ENCODE assay signal across 22 cellular contexts in the genomic region with DNA sequence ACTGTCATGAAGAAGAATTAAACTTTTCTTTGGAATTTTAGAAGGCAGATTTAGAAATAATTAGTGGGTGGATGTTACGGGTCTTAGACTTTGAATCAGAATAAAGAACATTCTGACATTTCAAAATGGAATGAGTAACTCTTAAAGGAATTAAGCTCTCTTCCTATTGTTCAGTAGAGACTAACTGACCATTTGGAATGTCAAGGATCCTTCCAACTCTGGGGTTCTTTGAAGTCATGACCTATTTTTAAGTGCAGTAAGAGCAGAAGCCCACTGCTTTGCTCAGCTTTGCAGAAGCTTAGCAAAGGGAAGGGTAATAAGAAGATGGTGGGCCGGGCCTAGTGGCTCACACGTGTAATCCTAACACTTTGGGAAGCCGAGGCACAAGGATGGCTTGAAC. TPM values are rescaled to one million over a fixed set of nuclear protein-coding genes. Genes with fewer than 3 reads are reported as not detected.
DNase-seq lines count a peak whose midpoint lies in the region; ATAC-seq, FAIRE-seq and TF ChIP-seq lines count a peak whose summit lies in the region.
"Had no signal": no experiment of that assay in that cellular context is flagged by ENCODE, and none has a peak within 500 bp of the region (broad histone marks: within the 10 kb centered on the region; RNA-seq: fewer than 3 reads in every experiment).

No MANE protein-coding gene starts in this region.

- ATAC-seq in A549 (no peak), HG02938 (IDR thresholded peaks at IDR 0.05; ENCODE audit: unreplicated experiment) (no peak)
- ATAC-seq: heart left ventricle, sciatic nerve had no signal

- peak overlapping the region; percentile 25; the same call in 2 of the 3 replicates for H3K4me2 ChIP-seq in A549
- H3K4me2 ChIP-seq: BLaER1, neural progenitor cell had no signal

- POLR2A ChIA-PET in A549 (lab: Yijun Ruan, JAX): interaction anchor here (0.6 kb wide), 1 partner anchor 65 kb away, joined by 7 read pairs; no protein-coding TSS in a partner anchor

- DNase-seq in A549 (ENCODE audit: low read depth in 1 of 2, low spot score in 1 of 2) (no peak), AG20443 (ENCODE audit: low spot score) (peak; percentile 29), amniotic epithelial cell (ENCODE audit: low read depth) (peak; percentile 47), mesothelial cell of epicardium (ENCODE audit: low spot score in 2 of 2, unreplicated experiment in 2 of 2) (no peak), epidermal melanocyte (ENCODE audit: insufficient read length, low spot score) (no peak), germinal center (ENCODE audit: low spot score) (no peak)
- DNase-seq: activated CD4-positive, alpha-beta T cell treated with anti-CD3 and anti-CD28 coated beads for 48 hours; aorta; DMS153; heart left ventricle; IMR-90; mammary epithelial cell; NCI-H2029; T1000; testis had no signal

- H3K27me3 Mint-ChIP-seq in mesothelial cell of epicardium (ENCODE audit: low read depth): no peaks in the 10 kb centered on the region

- H3K4me1 ChIP-seq in A549: peaks cover 35% of the 10 kb centered on the region

- WGBS in A549 (ENCODE audit: missing lambda C conversion rate): 94% methylated on average over 4 of the region's 4 CpGs

- peaks cover 5% of the 10 kb centered on the region for H3K9me3 Mint-ChIP-seq in mesothelial cell of epicardium
- H3K9me3 Mint-ChIP-seq: neural progenitor cell had no signal

- no peaks in the 10 kb centered on the region for H3K9me3 ChIP-seq in A549
- H3K9me3 ChIP-seq: BLaER1, heart left ventricle, testis had no signal

- no peak for TF ChIP-seq RAD21 in A549 (conservative IDR thresholded peaks at IDR 0.05 in 1 of 2, IDR thresholded peaks at IDR 0.05 in 1 of 2)

- peak overlapping the region; percentile 4 for H3K27ac Mint-ChIP-seq in mesothelial cell of epicardium
- H3K27ac Mint-ChIP-seq: neural progenitor cell had no signal

- H3K4me3 Mint-ChIP-seq in mesothelial cell of epicardium: no peak overlapping the region
- H3K4me3 Mint-ChIP-seq: neural progenitor cell had no signal

- CTCF ChIA-PET in A549 (lab: Yijun Ruan, JAX): interaction anchor here (0.9 to 1.5 kb wide), 3 partner anchors 9 to 118 kb away, joined by 3 to 4 read pairs (median 3); no protein-coding TSS in a partner anchor

- peaks cover 19% of the 10 kb centered on the region for H3K4me1 Mint-ChIP-seq in mesothelial cell of epicardium

- peaks cover 5% of the 10 kb centered on the region for H3K36me3 Mint-ChIP-seq in mesothelial cell of epicardium

- H3K4me3 ChIP-seq in A549: no peak overlapping the region
- H3K4me3 ChIP-seq: BLaER1, heart left ventricle, neural progenitor cell, testis had no signal

- no peak for TF ChIP-seq POLR2A in A549 (IDR thresholded peaks at IDR 0.05; ENCODE audit: low read length)

- TF ChIP-seq CTCF in A549 (IDR thresholded peaks at IDR 0.05) (no peak), mesothelial cell of epicardium (IDR thresholded peaks at IDR 0.05; ENCODE audit: unreplicated experiment) (no peak)

- no peak overlapping the region for H3K27ac ChIP-seq in A549
- H3K27ac ChIP-seq: BLaER1, neural progenitor cell, testis had no signal

- TF ChIP-seq EP300 in A549 (IDR thresholded peaks at IDR 0.05): no peak

- no peak for FAIRE-seq in A549 (lab: Jason Lieb, UNC)
- FAIRE-seq: islet of Langerhans had no signal

TF ChIP-seq in A549, 52 proteins besides CTCF, POLR2A, EP300 and RAD21:
- TF ChIP-seq JUNB (IDR thresholded peaks at IDR 0.05): no peak
- TF ChIP-seq FOSL2 (IDR thresholded peaks at IDR 0.05): no peak
- TF ChIP-seq FOSL2 (CRISPR knock-in tag; IDR thresholded peaks at IDR 0.05): no peak
- TF ChIP-seq, protein P1, sequence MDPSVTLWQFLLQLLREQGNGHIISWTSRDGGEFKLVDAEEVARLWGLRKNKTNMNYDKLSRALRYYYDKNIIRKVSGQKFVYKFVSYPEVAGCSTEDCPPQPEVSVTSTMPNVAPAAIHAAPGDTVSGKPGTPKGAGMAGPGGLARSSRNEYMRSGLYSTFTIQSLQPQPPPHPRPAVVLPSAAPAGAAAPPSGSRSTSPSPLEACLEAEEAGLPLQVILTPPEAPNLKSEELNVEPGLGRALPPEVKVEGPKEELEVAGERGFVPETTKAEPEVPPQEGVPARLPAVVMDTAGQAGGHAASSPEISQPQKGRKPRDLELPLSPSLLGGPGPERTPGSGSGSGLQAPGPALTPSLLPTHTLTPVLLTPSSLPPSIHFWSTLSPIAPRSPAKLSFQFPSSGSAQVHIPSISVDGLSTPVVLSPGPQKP (IDR thresholded peaks at IDR 0.05; ENCODE audit: low read depth, low read length): no peak
- TF ChIP-seq CBX2 (IDR thresholded peaks at IDR 0.05; ENCODE audit: borderline replicate concordance, low read depth): no peak
- TF ChIP-seq CBX8 (IDR thresholded peaks at IDR 0.05): no peak
- TF ChIP-seq, protein P2, sequence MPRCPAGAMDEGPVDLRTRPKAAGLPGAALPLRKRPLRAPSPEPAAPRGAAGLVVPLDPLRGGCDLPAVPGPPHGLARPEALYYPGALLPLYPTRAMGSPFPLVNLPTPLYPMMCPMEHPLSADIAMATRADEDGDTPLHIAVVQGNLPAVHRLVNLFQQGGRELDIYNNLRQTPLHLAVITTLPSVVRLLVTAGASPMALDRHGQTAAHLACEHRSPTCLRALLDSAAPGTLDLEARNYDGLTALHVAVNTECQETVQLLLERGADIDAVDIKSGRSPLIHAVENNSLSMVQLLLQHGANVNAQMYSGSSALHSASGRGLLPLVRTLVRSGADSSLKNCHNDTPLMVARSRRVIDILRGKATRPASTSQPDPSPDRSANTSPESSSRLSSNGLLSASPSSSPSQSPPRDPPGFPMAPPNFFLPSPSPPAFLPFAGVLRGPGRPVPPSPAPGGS (IDR thresholded peaks at IDR 0.05): no peak
- no peak for TF ChIP-seq PHF8 (IDR thresholded peaks at IDR 0.05; ENCODE audit: borderline replicate concordance, low read depth)
- TF ChIP-seq, protein P3, sequence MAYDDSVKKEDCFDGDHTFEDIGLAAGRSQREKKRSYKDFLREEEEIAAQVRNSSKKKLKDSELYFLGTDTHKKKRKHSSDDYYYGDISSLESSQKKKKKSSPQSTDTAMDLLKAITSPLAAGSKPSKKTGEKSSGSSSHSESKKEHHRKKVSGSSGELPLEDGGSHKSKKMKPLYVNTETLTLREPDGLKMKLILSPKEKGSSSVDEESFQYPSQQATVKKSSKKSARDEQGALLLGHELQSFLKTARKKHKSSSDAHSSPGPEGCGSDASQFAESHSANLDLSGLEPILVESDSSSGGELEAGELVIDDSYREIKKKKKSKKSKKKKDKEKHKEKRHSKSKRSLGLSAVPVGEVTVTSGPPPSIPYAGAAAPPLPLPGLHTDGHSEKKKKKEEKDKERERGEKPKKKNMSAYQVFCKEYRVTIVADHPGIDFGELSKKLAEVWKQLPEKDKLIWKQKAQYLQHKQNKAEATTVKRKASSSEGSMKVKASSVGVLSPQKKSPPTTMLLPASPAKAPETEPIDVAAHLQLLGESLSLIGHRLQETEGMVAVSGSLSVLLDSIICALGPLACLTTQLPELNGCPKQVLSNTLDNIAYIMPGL (CRISPR knock-in tag; IDR thresholded peaks at IDR 0.05; ENCODE audit: borderline replicate concordance): no peak
- no peak for TF ChIP-seq RARB (CRISPR knock-in tag; IDR thresholded peaks at IDR 0.05)
- TF ChIP-seq, protein P4, sequence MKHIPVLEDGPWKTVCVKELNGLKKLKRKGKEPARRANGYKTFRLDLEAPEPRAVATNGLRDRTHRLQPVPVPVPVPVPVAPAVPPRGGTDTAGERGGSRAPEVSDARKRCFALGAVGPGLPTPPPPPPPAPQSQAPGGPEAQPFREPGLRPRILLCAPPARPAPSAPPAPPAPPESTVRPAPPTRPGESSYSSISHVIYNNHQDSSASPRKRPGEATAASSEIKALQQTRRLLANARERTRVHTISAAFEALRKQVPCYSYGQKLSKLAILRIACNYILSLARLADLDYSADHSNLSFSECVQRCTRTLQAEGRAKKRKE (CRISPR knock-in tag; IDR thresholded peaks at IDR 0.05; ENCODE audit: low read depth): no peak
- TF ChIP-seq, protein P5, sequence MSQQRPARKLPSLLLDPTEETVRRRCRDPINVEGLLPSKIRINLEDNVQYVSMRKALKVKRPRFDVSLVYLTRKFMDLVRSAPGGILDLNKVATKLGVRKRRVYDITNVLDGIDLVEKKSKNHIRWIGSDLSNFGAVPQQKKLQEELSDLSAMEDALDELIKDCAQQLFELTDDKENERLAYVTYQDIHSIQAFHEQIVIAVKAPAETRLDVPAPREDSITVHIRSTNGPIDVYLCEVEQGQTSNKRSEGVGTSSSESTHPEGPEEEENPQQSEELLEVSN (IDR thresholded peaks at IDR 0.05; ENCODE audit: borderline replicate concordance, low read depth): no peak
TF ChIP-seq in A549: peak in this region for 0.

RNA-seq across cellular contexts. Expression of a gene that starts 4.0 kb away (rescaled TPM):
- polyA plus RNA-seq in A549 (2011; rRNA removed): 115 and 153 TPM in 2 replicates
- polyA plus RNA-seq in A549 (2012; cell fraction: cytosol; rRNA removed): 55.8 and 84.0 TPM in 2 replicates
- 20.0 and 40.9 TPM in 2 replicates for polyA plus RNA-seq in A549 (2012; cell fraction: nucleus; rRNA removed)
- 150 to 151 TPM (median 151 TPM) in 3 replicates for polyA plus RNA-seq in A549 (2017; fragmentation: RNase III; extraction: RNeasy Plus Mini Kit Qiagen cat#74134 plus additional on column Dnase treatment)
- polyA minus RNA-seq in A549 (2011; rRNA and poly(A)+ RNA removed): 26.9 and 35.6 TPM in 2 replicates
- total RNA-seq in mesothelial cell of epicardium: 43.5 to 45.8 TPM (median 45.1 TPM) in 3 replicates

RNA-seq across cellular contexts. Expression of a gene that starts 24.3 kb away (rescaled TPM):
- polyA plus RNA-seq in A549 (2011; rRNA removed) (876 and 1,354 TPM in 2 replicates), A549 (2017; fragmentation: RNase III; extraction: RNeasy Plus Mini Kit Qiagen cat#74134 plus additional on column Dnase treatment) (302 to 394 TPM (median 382 TPM) in 3 replicates)
- polyA plus RNA-seq in A549 (2012; cell fraction: cytosol; rRNA removed): 542 and 601 TPM in 2 replicates
- 223 and 234 TPM in 2 replicates for polyA plus RNA-seq in A549 (2012; cell fraction: nucleus; rRNA removed)
- polyA minus RNA-seq in A549 (2011; rRNA and poly(A)+ RNA removed): 405 and 632 TPM in 2 replicates
- total RNA-seq in mesothelial cell of epicardium: 0.58 to 0.63 TPM (median 0.61 TPM) in 3 replicates
- total RNA-seq: aorta, epithelial cell of proximal tubule, heart left ventricle, IMR-90, NCI-H460, sciatic nerve had no signal
- polyA plus RNA-seq: IMR-90 had no signal

RNA-seq across cellular contexts. Expression of a gene that starts 38.5 kb away (rescaled TPM):
- polyA plus RNA-seq in A549 (2011; rRNA removed) (0.24 and 0.27 TPM in 2 replicates), A549 (2017; fragmentation: RNase III; extraction: RNeasy Plus Mini Kit Qiagen cat#74134 plus additional on column Dnase treatment) (1.4 to 2.1 TPM (median 1.9 TPM) in 3 replicates)
- 0.26 and 0.33 TPM in 2 replicates for polyA plus RNA-seq in A549 (2012; cell fraction: cytosol; rRNA removed)
- polyA plus RNA-seq in A549 (2012; cell fraction: nucleus; rRNA removed): 0.70 and 0.91 TPM in 2 replicates
- polyA minus RNA-seq in A549 (2011; rRNA and poly(A)+ RNA removed): 0.17 and 1.2 TPM in 2 replicates
- 8.1 to 9.0 TPM (median 8.9 TPM) in 3 replicates for total RNA-seq in mesothelial cell of epicardium

RNA-seq across cellular contexts. Expression of a gene that starts 53.9 kb away (rescaled TPM):
- polyA plus RNA-seq in A549 (2011; rRNA removed) (32.2 and 33.1 TPM in 2 replicates), A549 (2017; fragmentation: RNase III; extraction: RNeasy Plus Mini Kit Qiagen cat#74134 plus additional on column Dnase treatment) (27.1 to 35.1 TPM (median 31.6 TPM) in 3 replicates)
- 17.8 and 22.4 TPM in 2 replicates for polyA plus RNA-seq in A549 (2012; cell fraction: cytosol; rRNA removed)
- 37.9 and 39.8 TPM in 2 replicates for polyA plus RNA-seq in A549 (2012; cell fraction: nucleus; rRNA removed)
- 22.3 and 25.9 TPM in 2 replicates for polyA minus RNA-seq in A549 (2011; rRNA and poly(A)+ RNA removed)
- total RNA-seq in mesothelial cell of epicardium: 23.1 to 25.0 TPM (median 24.5 TPM) in 3 replicates

Comparison
In these comparisons a context has a peak if more than half of its experiments do, and no peak if none do; other contexts are left out.
1. DNase-seq: peak in AG20443 (single experiment) and amniotic epithelial cell (single experiment); none in A549 (0 of 2), mesothelial cell of epicardium (0 of 2), epidermal melanocyte (single experiment) and germinal center (single experiment).